ENCODE assay signal across 8 cellular contexts in genomic region chr7:97027427-97028234, GRCh38. TPM values are rescaled to one million over a fixed set of nuclear protein-coding genes. Genes with fewer than 3 reads are reported as not detected.
DNase-seq lines count a peak whose midpoint lies in the region; ATAC-seq lines count a peak whose summit lies in the region.

No MANE protein-coding gene starts in this region.

- peaks cover 47 to 62% of the 10 kb centered on the region in 2 donors for H3K27me3 ChIP-seq in duodenal mucosa (ENCODE audit: control insufficient read depth in 1 of 2, insufficient read depth in 2 of 2, low read length in 2 of 2)

- no peaks in the 10 kb centered on the region for H3K9me3 ChIP-seq in duodenal mucosa (ENCODE audit: control insufficient read depth in 1 of 2, low read length in 2 of 2)

- CTCF ChIA-PET in activated CD4-positive, alpha-beta T cell treated with anti-CD3 and anti-CD28 coated beads, Interleukin-2, amount 10 ng/mL, durations not matched to agents 7 days and 5 days (lab: Charles Lee), result interaction anchor here (0.6 to 3.2 kb wide), 15 partner anchors 11 to 1632 kb away, joined by 3 to 13 read pairs (median 4); partner anchors contain the start of gene DLX6

- POLR2A ChIA-PET in activated CD4-positive, alpha-beta T cell treated with anti-CD3 and anti-CD28 coated beads, Interleukin-2, amount 10 ng/mL, durations not matched to agents 7 days and 5 days (lab: Charles Lee), result no interaction called here

- no peak overlapping the region for H3K9ac ChIP-seq in duodenal mucosa (ENCODE audit: low read depth in 1 of 2, low read length in 2 of 2)

- ATAC-seq in GM18517 (IDR thresholded peaks at IDR 0.05; ENCODE audit: unreplicated experiment), result peak; percentile 96
- ATAC-seq in HG03095 (IDR thresholded peaks at IDR 0.05; ENCODE audit: unreplicated experiment), result peak; percentile 87

- peak; percentile 91 for DNase-seq in AG08396 (ENCODE audit: low spot score)
- DNase-seq in NCI-H345 (lab: John Stamatoyannopoulos, UW), result peak; percentile 82
- DNase-seq in activated CD4-positive, alpha-beta T cell treated with anti-CD3 and anti-CD28 coated beads, Interleukin-2, amount 10 ng/mL, durations not matched to agents 7 days and 5 days, result peak; percentile 70
- DNase-seq in lung microvascular endothelial cell (ENCODE audit: low read depth in 2 of 2), result peak; percentile 80 to 81
- peak; percentile 16 for DNase-seq in stimulated activated CD8-positive, alpha-beta memory T cell treated with anti-CD3 and anti-CD28 coated beads, Interleukin-12 subunit alpha, Interleukin-12 subunit beta, amount 100 ng/mL, for 24 hours (ENCODE audit: extremely low read depth)

- H3K27me3 Mint-ChIP-seq in activated CD4-positive, alpha-beta T cell treated with anti-CD3 and anti-CD28 coated beads, Interleukin-2, amount 10 ng/mL, durations not matched to agents 7 days and 5 days, result peaks cover 70% of the 10 kb centered on the region

- H3K4me1 ChIP-seq in duodenal mucosa (ENCODE audit: control insufficient read depth in 1 of 2, insufficient read depth in 2 of 2, low read length in 2 of 2), result peaks cover 19 to 24% of the 10 kb centered on the region in 2 donors

- peak overlapping the region; percentile 51 to 63 for H3K4me3 ChIP-seq in duodenal mucosa (ENCODE audit: low read depth in 1 of 2, low read length in 2 of 2)

- H3K4me1 Mint-ChIP-seq in activated CD4-positive, alpha-beta T cell treated with anti-CD3 and anti-CD28 coated beads, Interleukin-2, amount 10 ng/mL, durations not matched to agents 7 days and 5 days, result peaks cover 31% of the 10 kb centered on the region

- no peaks in the 10 kb centered on the region for H3K36me3 Mint-ChIP-seq in activated CD4-positive, alpha-beta T cell treated with anti-CD3 and anti-CD28 coated beads, Interleukin-2, amount 10 ng/mL, durations not matched to agents 7 days and 5 days (ENCODE audit: low read depth)

- no peak overlapping the region for H3K27ac Mint-ChIP-seq in activated CD4-positive, alpha-beta T cell treated with anti-CD3 and anti-CD28 coated beads, Interleukin-2, amount 10 ng/mL, durations not matched to agents 7 days and 5 days

- H3K36me3 ChIP-seq in duodenal mucosa (ENCODE audit: control insufficient read depth in 1 of 2, insufficient read depth in 2 of 2, low read length in 2 of 2), result no peaks in the 10 kb centered on the region

- no peaks in the 10 kb centered on the region for H3K9me3 Mint-ChIP-seq in activated CD4-positive, alpha-beta T cell treated with anti-CD3 and anti-CD28 coated beads, Interleukin-2, amount 10 ng/mL, durations not matched to agents 7 days and 5 days

- no peak overlapping the region for H3K27ac ChIP-seq in duodenal mucosa (ENCODE audit: low read depth, low read length)

- H3K4me3 Mint-ChIP-seq in activated CD4-positive, alpha-beta T cell treated with anti-CD3 and anti-CD28 coated beads, Interleukin-2, amount 10 ng/mL, durations not matched to agents 7 days and 5 days, result peak overlapping the region; percentile 53

RNA-seq across cellular contexts. Expression of gene DLX5, which starts 3.0 kb away (rescaled TPM):
- not detected for total RNA-seq in activated CD4-positive, alpha-beta T cell treated with anti-CD3 and anti-CD28 coated beads, Interleukin-2, amount 10 ng/mL, durations not matched to agents 7 days and 5 days
- not detected in 2 replicates for total RNA-seq in lung microvascular endothelial cell

RNA-seq across cellular contexts. Expression of gene DLX6, which starts 22.3 kb away (rescaled TPM):
- not detected for total RNA-seq in activated CD4-positive, alpha-beta T cell treated with anti-CD3 and anti-CD28 coated beads, Interleukin-2, amount 10 ng/mL, durations not matched to agents 7 days and 5 days
- not detected in 2 replicates for total RNA-seq in lung microvascular endothelial cell

Comparison
In these comparisons a context has a peak if more than half of its experiments do, and no peak if none do; other contexts are left out.
1. DNase-seq: peak in every context shown above with its lines; median percentile 91 in AG08396; 82 in NCI-H345; 80 in lung microvascular endothelial cell; 70 in activated CD4-positive, alpha-beta T cell treated with anti-CD3 and anti-CD28 coated beads, Interleukin-2, amount 10 ng/mL, durations not matched to agents 7 days and 5 days; 16 in stimulated activated CD8-positive, alpha-beta memory T cell treated with anti-CD3 and anti-CD28 coated beads, Interleukin-12 subunit alpha, Interleukin-12 subunit beta, amount 100 ng/mL, for 24 hours.